In the genomic region with DNA sequence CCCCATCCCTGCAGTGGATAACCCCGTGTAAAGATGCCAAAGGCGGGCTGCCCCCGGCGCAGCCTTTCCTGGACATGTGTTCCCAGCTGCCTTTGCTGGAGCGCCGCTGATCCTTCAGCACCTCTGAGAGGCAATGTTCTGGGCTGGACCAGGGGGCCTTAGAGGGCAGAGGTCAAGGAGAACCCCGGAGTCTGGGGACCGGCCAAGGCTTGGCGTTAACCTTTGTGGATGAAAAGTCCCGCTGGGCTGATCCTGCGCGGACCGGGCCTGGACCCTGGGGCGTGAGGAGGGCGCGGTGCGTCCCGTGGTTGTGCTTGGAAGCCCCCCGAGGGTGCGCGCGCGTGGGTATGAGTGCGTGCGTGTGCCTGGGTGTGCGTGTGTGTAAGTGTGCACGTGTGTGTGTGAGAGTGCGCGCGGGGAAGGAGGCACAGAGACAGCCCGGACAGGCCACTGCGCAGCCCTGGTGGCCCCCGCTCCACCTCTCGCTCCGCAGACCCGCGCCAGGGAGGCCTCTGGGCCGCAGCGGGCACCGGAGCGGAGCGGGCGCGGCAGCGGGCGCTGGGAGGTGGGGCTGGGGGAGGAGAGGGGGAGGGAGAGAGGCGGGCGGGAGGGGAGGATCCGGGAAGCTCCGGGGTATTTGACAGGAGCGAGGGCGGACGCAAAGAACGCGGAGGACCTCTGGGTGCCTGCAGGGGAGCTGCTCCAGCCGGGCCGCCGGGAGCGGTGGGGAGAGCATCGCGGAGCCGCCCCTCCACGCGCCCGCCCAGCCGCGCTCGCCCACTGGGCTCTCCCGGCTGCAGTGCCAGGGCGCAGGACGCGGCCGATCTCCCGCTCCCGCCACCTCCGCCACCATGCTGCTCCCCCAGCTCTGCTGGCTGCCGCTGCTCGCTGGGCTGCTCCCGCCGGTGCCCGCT, we compare ENCODE assay signal across 8 cellular contexts. TPM values are rescaled to one million over a fixed set of nuclear protein-coding genes. Genes with fewer than 3 reads are reported as not detected.
DNase-seq lines count a peak whose midpoint lies in the region; ATAC-seq and TF ChIP-seq lines count a peak whose summit lies in the region.

Gene SMOC2, plus strand, starts transcription at position 665 of the 914 bp plus-strand sequence. Its CDS starts 187 bp downstream, at position 852.

- H3K36me3 Mint-ChIP-seq in stimulated activated memory B cell treated with anti-CD40 and anti-IgM and Interleukin-4, amounts not matched to agents 10 μg/mL and 1 μg/mL and 100 μg/mL, for 72 hours: no peaks in the 10 kb centered on the region
- H3K36me3 Mint-ChIP-seq in activated CD4-positive, alpha-beta memory T cell treated with anti-CD3 and anti-CD28 coated beads, Interleukin-2, amount 10 ng/mL, durations not matched to agents 7 days and 5 days (ENCODE audit: low read depth): peaks cover 2% of the 10 kb centered on the region

- no peak for TF ChIP-seq RAD21 in Ishikawa (IDR thresholded peaks at IDR 0.05; ENCODE audit: low read depth)

- POLR2A ChIA-PET in activated CD4-positive, alpha-beta memory T cell treated with anti-CD3 and anti-CD28 coated beads, Interleukin-2, amount 10 ng/mL, durations not matched to agents 7 days and 5 days (lab: Charles Lee): no interaction called here

- peak in 1 of 2 donors; percentile 59 for DNase-seq in left colon
- no peak for DNase-seq in HT-29 (ENCODE audit: low spot score)
- DNase-seq in globus pallidus (ENCODE audit: low spot score): no peak
- no peak for DNase-seq in activated CD4-positive, alpha-beta T cell treated with anti-CD3 and anti-CD28 coated beads for 48 hours
- DNase-seq in activated CD4-positive, alpha-beta memory T cell treated with anti-CD3 and anti-CD28 coated beads, Interleukin-2, amount 10 ng/mL, durations not matched to agents 7 days and 5 days: no peak

- H3K27ac Mint-ChIP-seq in stimulated activated memory B cell treated with anti-CD40 and anti-IgM and Interleukin-4, amounts not matched to agents 10 μg/mL and 1 μg/mL and 100 μg/mL, for 72 hours: no peak within 1 kb of the TSS
- no peak within 1 kb of the TSS for H3K27ac Mint-ChIP-seq in activated CD4-positive, alpha-beta memory T cell treated with anti-CD3 and anti-CD28 coated beads, Interleukin-2, amount 10 ng/mL, durations not matched to agents 7 days and 5 days

- H3K4me1 Mint-ChIP-seq in stimulated activated memory B cell treated with anti-CD40 and anti-IgM and Interleukin-4, amounts not matched to agents 10 μg/mL and 1 μg/mL and 100 μg/mL, for 72 hours: no peaks in the 10 kb centered on the region
- no peaks in the 10 kb centered on the region for H3K4me1 Mint-ChIP-seq in activated CD4-positive, alpha-beta memory T cell treated with anti-CD3 and anti-CD28 coated beads, Interleukin-2, amount 10 ng/mL, durations not matched to agents 7 days and 5 days

- no peak for TF ChIP-seq EP300 in Ishikawa (IDR thresholded peaks at IDR 0.05; ENCODE audit: borderline replicate concordance)

- H3K27me3 Mint-ChIP-seq in stimulated activated memory B cell treated with anti-CD40 and anti-IgM and Interleukin-4, amounts not matched to agents 10 μg/mL and 1 μg/mL and 100 μg/mL, for 72 hours: peaks cover 39% of the 10 kb centered on the region
- H3K27me3 Mint-ChIP-seq in activated CD4-positive, alpha-beta memory T cell treated with anti-CD3 and anti-CD28 coated beads, Interleukin-2, amount 10 ng/mL, durations not matched to agents 7 days and 5 days: peaks cover 50% of the 10 kb centered on the region

- H3K27ac ChIP-seq in adipose tissue (ENCODE audit: low read depth, low read length): no peak within 1 kb of the TSS

- CTCF ChIA-PET in activated CD4-positive, alpha-beta memory T cell treated with anti-CD3 and anti-CD28 coated beads, Interleukin-2, amount 10 ng/mL, durations not matched to agents 7 days and 5 days (lab: Charles Lee): no interaction called here

- H3K4me3 Mint-ChIP-seq in stimulated activated memory B cell treated with anti-CD40 and anti-IgM and Interleukin-4, amounts not matched to agents 10 μg/mL and 1 μg/mL and 100 μg/mL, for 72 hours: no peak within 1 kb of the TSS
- H3K4me3 Mint-ChIP-seq in activated CD4-positive, alpha-beta memory T cell treated with anti-CD3 and anti-CD28 coated beads, Interleukin-2, amount 10 ng/mL, durations not matched to agents 7 days and 5 days: no peak within 1 kb of the TSS

- peak; percentile 76 for ATAC-seq in left colon
- ATAC-seq in stimulated activated memory B cell treated with anti-CD40 and anti-IgM and Interleukin-4, amounts not matched to agents 10 μg/mL and 1 μg/mL and 100 μg/mL, for 72 hours: peak; percentile 42

- H3K9me3 Mint-ChIP-seq in stimulated activated memory B cell treated with anti-CD40 and anti-IgM and Interleukin-4, amounts not matched to agents 10 μg/mL and 1 μg/mL and 100 μg/mL, for 72 hours: no peaks in the 10 kb centered on the region
- no peaks in the 10 kb centered on the region for H3K9me3 Mint-ChIP-seq in activated CD4-positive, alpha-beta memory T cell treated with anti-CD3 and anti-CD28 coated beads, Interleukin-2, amount 10 ng/mL, durations not matched to agents 7 days and 5 days

- intact Hi-C loops in left colon (cut with DNase I, micrococcal nuclease): no loop called here

- WGBS in adipose tissue, 3 donors: 3 to 6% (median 5%) methylated on average over 55 to 81 of the region's 81 CpGs

TF ChIP-seq in Ishikawa, 13 proteins besides CTCF, POLR2A, EP300 and RAD21:
- TF ChIP-seq MAX (IDR thresholded peaks at IDR 0.05): peak; percentile 46; the same call in 1 of the 2 replicates
- TF ChIP-seq EGR1 (IDR thresholded peaks at IDR 0.05): no peak

RNA-seq across cellular contexts. Expression of gene SMOC2, which starts in this region (rescaled TPM):
- 10 to 100 TPM in 2 of 3 donors, 1 to 10 TPM in 1; 4.5 to 34.4 (median 22.7) TPM for polyA plus RNA-seq in adipose tissue
- total RNA-seq in left colon: 10 to 100 TPM; 14.4 to 18.9 TPM
- total RNA-seq in HT-29 (2014; rRNA removed; shearing (Covaris generic)): not detected in 2 replicates
- not detected for total RNA-seq in activated CD4-positive, alpha-beta memory T cell treated with anti-CD3 and anti-CD28 coated beads, Interleukin-2, amount 10 ng/mL, durations not matched to agents 7 days and 5 days

Comparison
In these comparisons a context has a peak if more than half of its experiments do, and no peak if none do; other contexts are left out.
1. RNA of gene SMOC2 (total RNA-seq): 14.4 to 18.9 TPM in left colon; not detected in HT-29 and not detected in activated CD4-positive, alpha-beta memory T cell treated with anti-CD3 and anti-CD28 coated beads, Interleukin-2, amount 10 ng/mL, durations not matched to agents 7 days and 5 days; every median in the first group is over 10 times any median in the second.